11 cellular contexts compared by ENCODE assay signal in genomic region chr7:44845476-44845875, GRCh38. TPM values are rescaled to one million over a fixed set of nuclear protein-coding genes. Genes with fewer than 3 reads are reported as not detected.
DNase-seq lines count a peak whose midpoint lies in the region; ATAC-seq, FAIRE-seq and TF ChIP-seq lines count a peak whose summit lies in the region.
"Had no signal": no experiment of that assay in that cellular context is flagged by ENCODE, and none has a peak within 500 bp of the region (broad histone marks: within the 10 kb centered on the region; RNA-seq: fewer than 3 reads in every experiment).

No MANE protein-coding gene starts in this region.

- H3F3A ChIP-seq in GM23248 (ENCODE audit: insufficient read depth) = peaks cover 33% of the 10 kb centered on the region
- peaks cover 38% of the 10 kb centered on the region for H3F3A ChIP-seq in SU-DHL-6 (ENCODE audit: insufficient read depth)

- H2AFZ ChIP-seq in GM23248 = 0 out of 2 replicates have a peak overlapping the region, but pooled peaks have one; percentile 1
- no peak overlapping the region for H2AFZ ChIP-seq in SU-DHL-6 (ENCODE audit: low read depth, low read length, severe bottlenecking)

- H3K4me2 ChIP-seq in GM23248 (ENCODE audit: unreplicated experiment) (peak overlapping the region; percentile 86), SU-DHL-6 (ENCODE audit: low read depth, low read length, poor library complexity, severe bottlenecking) (peak overlapping the region; percentile 93)

- H3K4me1 ChIP-seq in BE2C (no peaks in the 10 kb centered on the region), GM23248 (ENCODE audit: insufficient read depth) (peaks cover 11% of the 10 kb centered on the region), iPS-20b (ENCODE audit: insufficient read depth, low read length) (no peaks in the 10 kb centered on the region; the same call in 1 of the 2 replicates), lower lobe of right lung (peaks cover 49% of the 10 kb centered on the region)

- 0 out of 2 replicates have a peak overlapping the region, but pooled peaks have one; percentile 77 for H3K27ac ChIP-seq in GM23248
- H3K27ac ChIP-seq in SU-DHL-6 (ENCODE audit: low read depth, low read length) = peak overlapping the region; percentile 0; the same call in 1 of the 2 replicates
- no peak overlapping the region for H3K27ac ChIP-seq in iPS-20b (ENCODE audit: low read length)
- H3K27ac ChIP-seq in lower lobe of right lung = no peak overlapping the region

- H3K79me2 ChIP-seq in GM23248 (ENCODE audit: insufficient read depth) (peaks cover 68% of the 10 kb centered on the region), SU-DHL-6 (ENCODE audit: insufficient read depth, low read length) (peaks cover 75% of the 10 kb centered on the region)

- DNase-seq in BE2C (no peak), GM23248 (peak; percentile 13), nucleus accumbens (lab: John Stamatoyannopoulos, UW) (no peak), urothelium cell line (ENCODE audit: low spot score) (no peak), lower lobe of right lung (no peak)
- DNase-seq: EL, NCI-H1092, SHP77 had no signal

- H3K36me3 ChIP-seq in BE2C (peaks cover 23% of the 10 kb centered on the region), GM23248 (ENCODE audit: low read depth) (no peaks in the 10 kb centered on the region), SU-DHL-6 (ENCODE audit: low read length) (peaks cover 13% of the 10 kb centered on the region; the same call in 1 of the 2 replicates), iPS-20b (ENCODE audit: insufficient read depth, low read depth, low read length) (peaks cover 22% of the 10 kb centered on the region), lower lobe of right lung (peaks cover 7% of the 10 kb centered on the region)

- H3K27me3 ChIP-seq in BE2C (no peaks in the 10 kb centered on the region), GM23248 (replicated peaks; ENCODE audit: insufficient read depth) (no peaks in the 10 kb centered on the region), SU-DHL-6 (ENCODE audit: low read length) (no peaks in the 10 kb centered on the region), iPS-20b (ENCODE audit: insufficient read depth, low read length) (no peaks in the 10 kb centered on the region), lower lobe of right lung (ENCODE audit: low read depth) (no peaks in the 10 kb centered on the region)

- intact Hi-C loops in lower lobe of right lung (cut with DNase I) = no loop called here

- H3K4me3 ChIP-seq in BE2C (ENCODE audit: low read depth, low read length) = peak overlapping the region; percentile 94
- peak overlapping the region; percentile 97 for H3K4me3 ChIP-seq in GM23248
- peak overlapping the region; percentile 98 for H3K4me3 ChIP-seq in SU-DHL-6 (ENCODE audit: insufficient read depth, low read length, poor library complexity, severe bottlenecking)
- 0 out of 2 replicates have a peak overlapping the region, but pooled peaks have one; percentile 20 for H3K4me3 ChIP-seq in iPS-20b (ENCODE audit: low read length)
- H3K4me3 ChIP-seq in lower lobe of right lung = no peak overlapping the region

- ATAC-seq in GM18873 (IDR thresholded peaks at IDR 0.05; ENCODE audit: low FRiP score, unreplicated experiment) = no peak
- ATAC-seq in lower lobe of right lung = no peak

- H3K9ac ChIP-seq in GM23248 (peak overlapping the region; percentile 89), SU-DHL-6 (ENCODE audit: low read length) (peak overlapping the region; percentile 87), iPS-20b (ENCODE audit: low read depth, low read length) (no peak overlapping the region)

- no peak for FAIRE-seq in urothelium cell line (lab: Jason Lieb, UNC)

- no peak for TF ChIP-seq CTCF in BE2C (IDR thresholded peaks at IDR 0.05; ENCODE audit: low read depth, low read length)
- no peak for TF ChIP-seq CTCF in SU-DHL-6 (IDR thresholded peaks at IDR 0.05; ENCODE audit: insufficient read depth, low read length, poor library complexity, severe bottlenecking)
- no peak for TF ChIP-seq CTCF in lower lobe of right lung (IDR thresholded peaks at IDR 0.05)

- H3K9me2 ChIP-seq in GM23248 (ENCODE audit: insufficient read depth) (no peaks in the 10 kb centered on the region), SU-DHL-6 (replicated peaks; ENCODE audit: insufficient read depth, low read length) (no peaks in the 10 kb centered on the region)

- H3K9me3 ChIP-seq in BE2C (no peaks in the 10 kb centered on the region), GM23248 (ENCODE audit: low read depth) (no peaks in the 10 kb centered on the region), SU-DHL-6 (ENCODE audit: insufficient read depth, low read length) (no peaks in the 10 kb centered on the region), iPS-20b (ENCODE audit: insufficient read depth, low read depth, low read length) (no peaks in the 10 kb centered on the region), lower lobe of right lung (no peaks in the 10 kb centered on the region)

- in situ Hi-C loops in GM23248 (cut with MboI) = loop anchor here (10.0 kb wide), 1 partner anchor 251 kb away; no protein-coding TSS in a partner anchor

- H4K20me1 ChIP-seq in GM23248 (ENCODE audit: insufficient read depth) = no peaks in the 10 kb centered on the region
- H4K20me1 ChIP-seq in SU-DHL-6 (ENCODE audit: low read depth, low read length) = peaks cover 44% of the 10 kb centered on the region

RNA-seq across cellular contexts. Expression of gene H2AZ2, which starts 2.4 kb away (rescaled TPM):
- polyA plus RNA-seq in BE2C (2012; ENCODE audit: insufficient read depth, insufficient read length, low read depth) = 155 TPM
- 138 and 179 TPM in 2 replicates for total RNA-seq in GM23248 (2014; rRNA removed; shearing (Covaris generic))
- polyA plus RNA-seq in GM23248 (2016; fragmentation: Nextera tagmentation; extraction: Ambion mirVana) = 165 and 166 TPM in 2 replicates
- 139 TPM for total RNA-seq in lower lobe of right lung

RNA-seq across cellular contexts. Expression of gene PURB, which starts 39.9 kb away (rescaled TPM):
- 16.2 TPM for polyA plus RNA-seq in BE2C (2012; ENCODE audit: insufficient read depth, insufficient read length, low read depth)
- 17.0 and 17.3 TPM in 2 replicates for total RNA-seq in GM23248 (2014; rRNA removed; shearing (Covaris generic))
- 1.4 and 1.6 TPM in 2 replicates for polyA plus RNA-seq in GM23248 (2016; fragmentation: Nextera tagmentation; extraction: Ambion mirVana)
- 23.9 TPM for total RNA-seq in lower lobe of right lung

RNA-seq across cellular contexts. Expression of gene PPIA, which starts 49.0 kb away (rescaled TPM):
- polyA plus RNA-seq in BE2C (2012; ENCODE audit: insufficient read depth, insufficient read length, low read depth) = 1,732 TPM
- 2,655 and 2,752 TPM in 2 replicates for total RNA-seq in GM23248 (2014; rRNA removed; shearing (Covaris generic))
- 3,114 and 3,141 TPM in 2 replicates for polyA plus RNA-seq in GM23248 (2016; fragmentation: Nextera tagmentation; extraction: Ambion mirVana)
- total RNA-seq in lower lobe of right lung = 964 TPM

Comparison
In these comparisons a context has a peak if more than half of its experiments do, and no peak if none do; other contexts are left out.
1. H3K27ac ChIP-seq: peak in GM23248 (single experiment) and SU-DHL-6 (single experiment); none in iPS-20b (single experiment) and lower lobe of right lung (single experiment).